Comparison of ENCODE assay signal across 14 cellular contexts in the genomic region with DNA sequence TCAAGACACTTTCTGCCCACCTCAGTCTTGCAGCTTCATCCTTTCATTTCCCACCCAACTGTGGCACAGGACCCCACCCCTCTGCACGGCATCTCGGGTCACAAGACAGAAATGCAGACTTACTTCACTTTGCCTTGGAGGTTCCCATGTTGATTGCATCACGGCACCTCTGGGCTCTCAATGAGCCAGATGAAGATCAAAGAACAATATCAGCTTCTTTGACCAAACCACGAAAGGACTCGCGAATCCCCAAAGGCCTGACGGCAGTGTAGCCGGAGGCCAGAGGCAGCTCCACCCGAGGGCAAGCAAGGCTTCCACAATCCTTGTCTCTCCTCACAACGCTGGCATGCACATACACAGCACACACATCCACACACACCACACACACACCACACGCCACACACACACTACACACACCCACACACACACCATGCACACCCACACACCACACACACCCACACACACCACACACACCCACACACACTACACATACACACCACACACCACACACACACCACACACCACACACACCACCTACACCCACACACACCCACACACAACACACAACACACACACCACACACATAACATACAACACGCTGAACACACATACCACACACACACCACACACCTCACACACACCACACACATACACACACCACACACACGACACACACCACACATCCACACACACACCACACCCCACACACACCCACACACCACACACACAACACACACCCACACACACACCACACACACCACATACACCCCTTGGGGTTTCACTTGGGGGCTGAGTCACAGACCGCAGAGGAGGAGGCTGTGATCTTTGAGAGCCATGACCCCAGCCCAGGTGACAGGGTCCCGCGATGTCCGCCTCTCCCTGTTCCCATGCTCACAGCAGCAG. TPM values are rescaled to one million over a fixed set of nuclear protein-coding genes. Genes with fewer than 3 reads are reported as not detected.
DNase-seq lines count a peak whose midpoint lies in the region; ATAC-seq, FAIRE-seq and TF ChIP-seq lines count a peak whose summit lies in the region.
"Had no signal": no experiment of that assay in that cellular context is flagged by ENCODE, and none has a peak within 500 bp of the region (broad histone marks: within the 10 kb centered on the region; RNA-seq: fewer than 3 reads in every experiment).

No MANE protein-coding gene starts in this region.

- peaks cover 31 to 97% (median 34%) of the 10 kb centered on the region in 3 donors for H3K36me3 Mint-ChIP-seq in CD8-positive, alpha-beta memory T cell
- peaks cover 90% of the 10 kb centered on the region for H3K36me3 Mint-ChIP-seq in activated T-helper 1 cell treated with anti-CD3 and anti-CD28 coated beads, Interleukin-12 subunit alpha, Interleukin-12 subunit beta, Interleukin-2, Interleukin-4 antibody, amounts not matched to agents 30 ng/mL and 10 ng/mL and 1 ng/mL, durations not matched to agents 14 hours and 24 hours and 36 hours (ENCODE audit: low read depth)

- no peaks in the 10 kb centered on the region for H3K9me2 ChIP-seq in PC-3 (replicated peaks; ENCODE audit: low read length)

- no peak for ATAC-seq in PC-3

- no TSS peak for BruUV-seq in PC-3 (replicated peaks; lab: Mats Ljungman, UMichigan)

- no peaks in the 10 kb centered on the region for H3K9me3 Mint-ChIP-seq in CD8-positive, alpha-beta memory T cell
- peaks cover 13% of the 10 kb centered on the region for H3K9me3 Mint-ChIP-seq in activated T-helper 1 cell treated with anti-CD3 and anti-CD28 coated beads, Interleukin-12 subunit alpha, Interleukin-12 subunit beta, Interleukin-2, Interleukin-4 antibody, amounts not matched to agents 30 ng/mL and 10 ng/mL and 1 ng/mL, durations not matched to agents 14 hours and 24 hours and 36 hours

- H3F3A ChIP-seq in PC-3 (ENCODE audit: low read length, unreplicated experiment) = no peaks in the 10 kb centered on the region

- H3K79me2 ChIP-seq in PC-3 (ENCODE audit: low read length) = no peaks in the 10 kb centered on the region

- no peaks in the 10 kb centered on the region for H3K27me3 ChIP-seq in CD8-positive, alpha-beta memory T cell (ENCODE audit: insufficient read depth, low read length, poor library complexity, severe bottlenecking)
- H3K27me3 ChIP-seq in neuronal stem cell (ENCODE audit: control insufficient read depth in 3 of 3, insufficient read depth in 3 of 3, low read depth in 1 of 3, low read length in 3 of 3) (peaks cover 0 to 2% (median 0%) of the 10 kb centered on the region in 3 experiments), small intestine (ENCODE audit: control insufficient read depth in 2 of 2, insufficient read depth in 2 of 2, low read length in 2 of 2) (peaks cover 0 to 2% of the 10 kb centered on the region in 2 donors), PC-3 (ENCODE audit: low read length) (no peaks in the 10 kb centered on the region)

- H4K20me1 ChIP-seq in PC-3 (ENCODE audit: low read length) = no peaks in the 10 kb centered on the region

- no peak overlapping the region for H3K27ac ChIP-seq in CD8-positive, alpha-beta memory T cell (ENCODE audit: low read depth, low read length)
- H3K27ac ChIP-seq in neuronal stem cell (replicated peaks; ENCODE audit: low read length) (no peak overlapping the region), small intestine (ENCODE audit: low read depth in 1 of 2, low read length in 1 of 2) (no peak overlapping the region), PC-3 (ENCODE audit: low read length) (no peak overlapping the region)
- H3K27ac ChIP-seq: coronary artery had no signal

- no peak overlapping the region for H4K8ac ChIP-seq in neuronal stem cell (ENCODE audit: low read depth, low read length)

- H3K36me3 ChIP-seq in CD8-positive, alpha-beta memory T cell (ENCODE audit: insufficient read depth, low read length) = peaks cover 57% of the 10 kb centered on the region
- H3K36me3 ChIP-seq in neuronal stem cell (replicated peaks in 1 of 2; ENCODE audit: control insufficient read depth in 2 of 2, insufficient read depth in 2 of 2, low read length in 2 of 2) = no peaks in the 10 kb centered on the region
- no peaks in the 10 kb centered on the region for H3K36me3 ChIP-seq in small intestine (ENCODE audit: control insufficient read depth in 2 of 2, insufficient read depth in 2 of 2, low read length in 2 of 2)
- H3K36me3 ChIP-seq in PC-3 (ENCODE audit: low read depth, low read length) = no peaks in the 10 kb centered on the region

- no peak overlapping the region for H3K9ac ChIP-seq in neuronal stem cell (ENCODE audit: low read depth, low read length, poor library complexity)
- H3K9ac ChIP-seq in PC-3 (ENCODE audit: low read length) = no peak overlapping the region

- H3K4me3 ChIP-seq in CD8-positive, alpha-beta memory T cell (ENCODE audit: low read length) = no peak overlapping the region
- H3K4me3 ChIP-seq in neuronal stem cell (ENCODE audit: low read length in 2 of 2) = peak overlapping the region in 1 of 2 donors; percentile 62
- H3K4me3 ChIP-seq in small intestine (ENCODE audit: low read depth in 1 of 2, low read length in 2 of 2) = no peak overlapping the region
- no peak overlapping the region for H3K4me3 ChIP-seq in PC-3 (ENCODE audit: low read length)
- H3K4me3 ChIP-seq: coronary artery had no signal

- no peak overlapping the region for H2BK12ac ChIP-seq in neuronal stem cell (ENCODE audit: low read length)

- no peak overlapping the region for H2AK5ac ChIP-seq in neuronal stem cell (ENCODE audit: low read depth, low read length)

- no peak overlapping the region for H2AFZ ChIP-seq in neuronal stem cell (ENCODE audit: low read length)
- H2AFZ ChIP-seq in PC-3 (ENCODE audit: low read length) = no peak overlapping the region

- no peak overlapping the region for H3K14ac ChIP-seq in neuronal stem cell (ENCODE audit: low read length)

- H3K18ac ChIP-seq in neuronal stem cell (ENCODE audit: low read length) = no peak overlapping the region

- no peaks in the 10 kb centered on the region for H3K79me1 ChIP-seq in neuronal stem cell (ENCODE audit: low read depth, low read length)

- peak in 1 of 5 donors; percentile 64 for DNase-seq in CD8-positive, alpha-beta memory T cell
- DNase-seq in HTR-8/SVneo (ENCODE audit: insufficient read length, low spot score) (no peak), neuronal stem cell (ENCODE audit: low spot score) (no peak), NCI-H2227 (lab: John Stamatoyannopoulos, UW; ENCODE audit: unreplicated experiment) (no peak), small intestine (no peak), D721Med (ENCODE audit: insufficient read length, low spot score) (no peak), PC-3 (no peak)
- DNase-seq in activated T-helper 1 cell treated with anti-CD3 and anti-CD28 coated beads, Interleukin-12 subunit alpha, Interleukin-12 subunit beta, Interleukin-2, Interleukin-4 antibody, amounts not matched to agents 30 ng/mL and 10 ng/mL and 1 ng/mL, durations not matched to agents 14 hours and 24 hours and 36 hours (ENCODE audit: low spot score) = no peak
- DNase-seq: NCI-H1092 treated with DMSO at 0.1 percent for 48 hours, NCI-H526 had no signal

- peak overlapping the region; percentile 68 for H3K23ac ChIP-seq in neuronal stem cell (ENCODE audit: low read depth, low read length, poor library complexity)

- intact Hi-C loops in activated T-helper 1 cell treated with anti-CD3 and anti-CD28 coated beads, Interleukin-12 subunit alpha, Interleukin-12 subunit beta, Interleukin-2, Interleukin-4 antibody, amounts not matched to agents 30 ng/mL and 10 ng/mL and 1 ng/mL, durations not matched to agents 14 hours and 24 hours and 36 hours (cut with micrococcal nuclease) = loop anchor here (1.0 to 2.0 kb wide), 5 partner anchors 14 to 47 kb away; no protein-coding TSS in a partner anchor
- intact Hi-C loops in PC-3 (cut with micrococcal nuclease) = no loop called here

- FAIRE-seq in HTR-8/SVneo (lab: Jason Lieb, UNC) (peak; percentile 98), small intestine (lab: Jason Lieb, UNC) (no peak), D721Med (lab: Jason Lieb, UNC) (no peak)

- WGBS in neuronal stem cell (ENCODE audit: extremely low coverage in 2 of 2, insufficient read length in 2 of 2, insufficient replicate concordance in 1 of 2), 2 donors = 100% methylated on average over 3 of the region's 17 CpGs; no CpG with 5 or more reads in 1 of the 2 donors
- 66 to 73% (median 70%) methylated on average over 17 of the region's 17 CpGs for WGBS in small intestine, 3 donors

- peaks cover 47 to 65% (median 58%) of the 10 kb centered on the region in 3 donors for H3K4me1 Mint-ChIP-seq in CD8-positive, alpha-beta memory T cell
- H3K4me1 Mint-ChIP-seq in activated T-helper 1 cell treated with anti-CD3 and anti-CD28 coated beads, Interleukin-12 subunit alpha, Interleukin-12 subunit beta, Interleukin-2, Interleukin-4 antibody, amounts not matched to agents 30 ng/mL and 10 ng/mL and 1 ng/mL, durations not matched to agents 14 hours and 24 hours and 36 hours (ENCODE audit: low read depth) = peaks cover 62% of the 10 kb centered on the region

- no peak overlapping the region for H3K4me2 ChIP-seq in neuronal stem cell (ENCODE audit: insufficient read depth, low read length, poor library complexity, severe bottlenecking)
- no peak overlapping the region for H3K4me2 ChIP-seq in PC-3 (ENCODE audit: low read length)

- peak overlapping the region; percentile 10 to 95 (median 80) for H3K27ac Mint-ChIP-seq in CD8-positive, alpha-beta memory T cell
- H3K27ac Mint-ChIP-seq in activated T-helper 1 cell treated with anti-CD3 and anti-CD28 coated beads, Interleukin-12 subunit alpha, Interleukin-12 subunit beta, Interleukin-2, Interleukin-4 antibody, amounts not matched to agents 30 ng/mL and 10 ng/mL and 1 ng/mL, durations not matched to agents 14 hours and 24 hours and 36 hours = peak overlapping the region; percentile 82

- TF ChIP-seq CTCF in D721Med (IDR thresholded peaks at IDR 0.05; ENCODE audit: insufficient read depth, missing control alignments) (no peak), PC-3 (conservative IDR thresholded peaks at IDR 0.05; ENCODE audit: low read depth, low read length) (no peak)

- H3K4me3 Mint-ChIP-seq in CD8-positive, alpha-beta memory T cell = peak overlapping the region in 4 of 7 donors; percentile 6 to 87 (median 41)
- peak overlapping the region; percentile 42 for H3K4me3 Mint-ChIP-seq in activated T-helper 1 cell treated with anti-CD3 and anti-CD28 coated beads, Interleukin-12 subunit alpha, Interleukin-12 subunit beta, Interleukin-2, Interleukin-4 antibody, amounts not matched to agents 30 ng/mL and 10 ng/mL and 1 ng/mL, durations not matched to agents 14 hours and 24 hours and 36 hours

- H2BK15ac ChIP-seq in neuronal stem cell (ENCODE audit: low read length) = no peak overlapping the region

- H2BK5ac ChIP-seq in neuronal stem cell (ENCODE audit: low read length) = no peak overlapping the region

- H3K4ac ChIP-seq in neuronal stem cell (ENCODE audit: low read length) = no peak overlapping the region

- H3K9me3 ChIP-seq in CD8-positive, alpha-beta memory T cell (ENCODE audit: low read length) = no peaks in the 10 kb centered on the region
- H3K9me3 ChIP-seq in neuronal stem cell (replicated peaks in 1 of 2; ENCODE audit: control insufficient read depth in 2 of 2, insufficient read depth in 1 of 2, low read depth in 1 of 2, low read length in 2 of 2) = no peaks in the 10 kb centered on the region
- H3K9me3 ChIP-seq in small intestine (ENCODE audit: control insufficient read depth, low read depth) = no peaks in the 10 kb centered on the region
- H3K9me3 ChIP-seq in PC-3 (ENCODE audit: low read length) = no peaks in the 10 kb centered on the region

- CTCF ChIA-PET in CD8-positive, alpha-beta memory T cell (lab: Charles Lee) = interaction anchor here (0.9 to 1.0 kb wide), 2 partner anchors 36 to 101 kb away, joined by 3 read pairs; partner anchors contain the start of gene UBASH3A
- CTCF ChIA-PET in PC-3 (lab: Charles Lee) = interaction anchor here (0.6 kb wide), 1 partner anchor 92 kb away, joined by 3 read pairs; no protein-coding TSS in a partner anchor

- no peaks in the 10 kb centered on the region for H3K27me3 Mint-ChIP-seq in CD8-positive, alpha-beta memory T cell
- no peaks in the 10 kb centered on the region for H3K27me3 Mint-ChIP-seq in activated T-helper 1 cell treated with anti-CD3 and anti-CD28 coated beads, Interleukin-12 subunit alpha, Interleukin-12 subunit beta, Interleukin-2, Interleukin-4 antibody, amounts not matched to agents 30 ng/mL and 10 ng/mL and 1 ng/mL, durations not matched to agents 14 hours and 24 hours and 36 hours (ENCODE audit: insufficient read depth)

- POLR2A ChIA-PET in CD8-positive, alpha-beta memory T cell (lab: Charles Lee) = interaction anchor here (1.4 kb wide), 1 partner anchor 14 kb away, joined by 5 read pairs; no protein-coding TSS in a partner anchor
- POLR2A ChIA-PET in PC-3 (lab: Charles Lee; ENCODE audit: unreplicated experiment) = no interaction called here

- no peak overlapping the region for H2BK120ac ChIP-seq in neuronal stem cell (ENCODE audit: low read depth, low read length)

- H3K4me1 ChIP-seq in CD8-positive, alpha-beta memory T cell (ENCODE audit: insufficient read depth, low read length) = peaks cover 16% of the 10 kb centered on the region
- H3K4me1 ChIP-seq in neuronal stem cell (ENCODE audit: control insufficient read depth in 2 of 2, insufficient read depth in 1 of 2, low read depth in 1 of 2, low read length in 2 of 2) (no peaks in the 10 kb centered on the region), small intestine (ENCODE audit: control insufficient read depth in 2 of 2, insufficient read depth in 1 of 2, low read depth in 1 of 2, low read length in 1 of 2) (no peaks in the 10 kb centered on the region), PC-3 (ENCODE audit: insufficient read depth, low read length) (no peaks in the 10 kb centered on the region)

- no peak overlapping the region for H4K91ac ChIP-seq in neuronal stem cell (ENCODE audit: low read depth, low read length, poor library complexity)

RNA-seq across cellular contexts. Expression of gene UBASH3A, which starts 35.8 kb away (rescaled TPM):
- 10 to 100 TPM; 36.4 to 38.7 TPM for total RNA-seq in CD8-positive, alpha-beta memory T cell
- polyA plus RNA-seq in CD8-positive, alpha-beta memory T cell = 55.1 TPM
- total RNA-seq in activated T-helper 1 cell treated with anti-CD3 and anti-CD28 coated beads, Interleukin-12 subunit alpha, Interleukin-12 subunit beta, Interleukin-2, Interleukin-4 antibody, amounts not matched to agents 30 ng/mL and 10 ng/mL and 1 ng/mL, durations not matched to agents 14 hours and 24 hours and 36 hours = 69.1 and 70.8 TPM in 2 replicates
- polyA plus RNA-seq in neuronal stem cell (2013, experiment 1 of 2) = not detected
- polyA plus RNA-seq in neuronal stem cell (2013, experiment 2 of 2) = not detected
- 1 to 10 TPM in 1 of 3 donors, under 1 TPM in 2; 0.42 to 2.4 (median 0.67) TPM for polyA plus RNA-seq in small intestine
- 1.0 TPM in 1 of 2 replicates, not detected in the other for total RNA-seq in PC-3 (2014; rRNA removed)
- total RNA-seq: H4, osteoblast had no signal
- polyA plus RNA-seq: BJ had no signal

RNA-seq across cellular contexts. Expression of gene TMPRSS3, which starts 43.7 kb away (rescaled TPM):
- 10 to 100 TPM; 19.6 to 20.4 TPM for total RNA-seq in CD8-positive, alpha-beta memory T cell
- 2.0 TPM for polyA plus RNA-seq in CD8-positive, alpha-beta memory T cell
- 33.7 and 41.3 TPM in 2 replicates for total RNA-seq in activated T-helper 1 cell treated with anti-CD3 and anti-CD28 coated beads, Interleukin-12 subunit alpha, Interleukin-12 subunit beta, Interleukin-2, Interleukin-4 antibody, amounts not matched to agents 30 ng/mL and 10 ng/mL and 1 ng/mL, durations not matched to agents 14 hours and 24 hours and 36 hours
- polyA plus RNA-seq in neuronal stem cell (2013, experiment 1 of 2) = not detected
- polyA plus RNA-seq in neuronal stem cell (2013, experiment 2 of 2) = not detected
- polyA plus RNA-seq in small intestine = 1 to 10 TPM; 1.1 to 9.2 (median 1.1) TPM
- total RNA-seq in PC-3 (2014; rRNA removed) = not detected in 2 replicates
- total RNA-seq: osteoblast had no signal
- polyA plus RNA-seq: BJ had no signal

RNA-seq across cellular contexts. Expression of gene RSPH1, which starts 56.5 kb away (rescaled TPM):
- total RNA-seq in CD8-positive, alpha-beta memory T cell = not detected
- polyA plus RNA-seq in CD8-positive, alpha-beta memory T cell = not detected
- not detected in 2 replicates for total RNA-seq in activated T-helper 1 cell treated with anti-CD3 and anti-CD28 coated beads, Interleukin-12 subunit alpha, Interleukin-12 subunit beta, Interleukin-2, Interleukin-4 antibody, amounts not matched to agents 30 ng/mL and 10 ng/mL and 1 ng/mL, durations not matched to agents 14 hours and 24 hours and 36 hours
- polyA plus RNA-seq in neuronal stem cell (2013, experiment 1 of 2) = 0.82 TPM
- polyA plus RNA-seq in neuronal stem cell (2013, experiment 2 of 2) = 0.89 TPM
- polyA plus RNA-seq in small intestine = 10 to 100 TPM in 2 of 3 donors, 1 to 10 TPM in 1; 3.8 to 14.1 (median 11.2) TPM
- total RNA-seq in PC-3 (2014; rRNA removed) = 0.51 and 0.98 TPM in 2 replicates
- total RNA-seq: H4, osteoblast had no signal

Comparison
In these comparisons a context has a peak if more than half of its experiments do, and no peak if none do; other contexts are left out.
1. RNA of gene UBASH3A, which starts 35.8 kb away (total RNA-seq): 69.1 to 70.8 TPM in activated T-helper 1 cell treated with anti-CD3 and anti-CD28 coated beads, Interleukin-12 subunit alpha, Interleukin-12 subunit beta, Interleukin-2, Interleukin-4 antibody, amounts not matched to agents 30 ng/mL and 10 ng/mL and 1 ng/mL, durations not matched to agents 14 hours and 24 hours and 36 hours and 36.4 to 38.7 TPM in CD8-positive, alpha-beta memory T cell; 1.0 TPM in PC-3; every median in the first group is over 10 times any median in the second.
2. RNA of gene TMPRSS3, which starts 43.7 kb away (total RNA-seq): 33.7 to 41.3 TPM in activated T-helper 1 cell treated with anti-CD3 and anti-CD28 coated beads, Interleukin-12 subunit alpha, Interleukin-12 subunit beta, Interleukin-2, Interleukin-4 antibody, amounts not matched to agents 30 ng/mL and 10 ng/mL and 1 ng/mL, durations not matched to agents 14 hours and 24 hours and 36 hours and 19.6 to 20.4 TPM in CD8-positive, alpha-beta memory T cell; not detected in PC-3; every median in the first group is over 10 times any median in the second.